Comparison of ENCODE assay signal across 1 cellular context in the genomic region with DNA sequence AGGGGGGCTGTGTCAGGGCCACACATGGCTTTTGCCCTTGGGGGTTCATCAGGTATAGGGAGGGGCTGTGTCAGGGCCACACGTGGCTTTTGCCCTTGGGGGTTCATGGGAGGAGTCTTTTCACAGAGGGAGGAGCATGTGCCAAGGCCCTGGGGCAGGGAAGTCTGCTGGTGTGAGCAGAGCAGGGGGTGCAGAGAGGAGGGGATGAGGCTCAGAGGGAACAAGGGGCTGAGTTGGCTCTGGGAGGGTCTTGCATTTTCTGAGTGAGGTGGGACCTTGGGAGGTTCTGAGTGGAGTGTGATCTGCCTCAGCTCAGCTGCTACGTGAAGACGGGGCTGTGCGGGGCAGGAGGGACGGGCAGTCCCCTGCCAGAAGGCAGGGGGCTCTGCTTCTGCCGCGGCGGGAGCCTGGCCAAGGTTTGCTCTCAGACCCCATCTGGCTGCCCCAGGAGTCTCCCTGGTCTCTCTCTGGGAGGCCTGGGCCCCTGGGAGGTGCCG.
A peak's percentile ranks its signal among the peaks of the same experiment; 100 is the strongest.
TF ChIP-seq lines count a peak whose summit lies in the region.

No MANE protein-coding gene starts in this region.

TF ChIP-seq in HepG2, 621 proteins besides CTCF, POLR2A, EP300 and RAD21 (continues in another document):
- TF ChIP-seq, protein P1, sequence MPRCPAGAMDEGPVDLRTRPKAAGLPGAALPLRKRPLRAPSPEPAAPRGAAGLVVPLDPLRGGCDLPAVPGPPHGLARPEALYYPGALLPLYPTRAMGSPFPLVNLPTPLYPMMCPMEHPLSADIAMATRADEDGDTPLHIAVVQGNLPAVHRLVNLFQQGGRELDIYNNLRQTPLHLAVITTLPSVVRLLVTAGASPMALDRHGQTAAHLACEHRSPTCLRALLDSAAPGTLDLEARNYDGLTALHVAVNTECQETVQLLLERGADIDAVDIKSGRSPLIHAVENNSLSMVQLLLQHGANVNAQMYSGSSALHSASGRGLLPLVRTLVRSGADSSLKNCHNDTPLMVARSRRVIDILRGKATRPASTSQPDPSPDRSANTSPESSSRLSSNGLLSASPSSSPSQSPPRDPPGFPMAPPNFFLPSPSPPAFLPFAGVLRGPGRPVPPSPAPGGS (CRISPR knock-in tag; IDR thresholded peaks at IDR 0.05), result no peak
- TF ChIP-seq CENPX (CRISPR knock-in tag; IDR thresholded peaks at IDR 0.05), result no peak
- no peak for TF ChIP-seq CBX1 (IDR thresholded peaks at IDR 0.05; ENCODE audit: low read depth)
- TF ChIP-seq, protein P2, sequence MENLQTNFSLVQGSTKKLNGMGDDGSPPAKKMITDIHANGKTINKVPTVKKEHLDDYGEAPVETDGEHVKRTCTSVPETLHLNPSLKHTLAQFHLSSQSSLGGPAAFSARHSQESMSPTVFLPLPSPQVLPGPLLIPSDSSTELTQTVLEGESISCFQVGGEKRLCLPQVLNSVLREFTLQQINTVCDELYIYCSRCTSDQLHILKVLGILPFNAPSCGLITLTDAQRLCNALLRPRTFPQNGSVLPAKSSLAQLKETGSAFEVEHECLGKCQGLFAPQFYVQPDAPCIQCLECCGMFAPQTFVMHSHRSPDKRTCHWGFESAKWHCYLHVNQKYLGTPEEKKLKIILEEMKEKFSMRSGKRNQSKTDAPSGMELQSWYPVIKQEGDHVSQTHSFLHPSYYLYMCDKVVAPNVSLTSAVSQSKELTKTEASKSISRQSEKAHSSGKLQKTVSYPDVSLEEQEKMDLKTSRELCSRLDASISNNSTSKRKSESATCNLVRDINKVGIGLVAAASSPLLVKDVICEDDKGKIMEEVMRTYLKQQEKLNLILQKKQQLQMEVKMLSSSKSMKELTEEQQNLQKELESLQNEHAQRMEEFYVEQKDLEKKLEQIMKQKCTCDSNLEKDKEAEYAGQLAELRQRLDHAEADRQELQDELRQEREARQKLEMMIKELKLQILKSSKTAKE (CRISPR knock-in tag; IDR thresholded peaks at IDR 0.05; ENCODE audit: borderline replicate concordance), result no peak
- TF ChIP-seq TBP (CRISPR knock-in tag; IDR thresholded peaks at IDR 0.05), result no peak
- TF ChIP-seq U2AF1 (optimal IDR thresholded peaks at IDR 0.05; ENCODE audit: low read depth, low read length), result peak; percentile 28
- TF ChIP-seq, protein P3, sequence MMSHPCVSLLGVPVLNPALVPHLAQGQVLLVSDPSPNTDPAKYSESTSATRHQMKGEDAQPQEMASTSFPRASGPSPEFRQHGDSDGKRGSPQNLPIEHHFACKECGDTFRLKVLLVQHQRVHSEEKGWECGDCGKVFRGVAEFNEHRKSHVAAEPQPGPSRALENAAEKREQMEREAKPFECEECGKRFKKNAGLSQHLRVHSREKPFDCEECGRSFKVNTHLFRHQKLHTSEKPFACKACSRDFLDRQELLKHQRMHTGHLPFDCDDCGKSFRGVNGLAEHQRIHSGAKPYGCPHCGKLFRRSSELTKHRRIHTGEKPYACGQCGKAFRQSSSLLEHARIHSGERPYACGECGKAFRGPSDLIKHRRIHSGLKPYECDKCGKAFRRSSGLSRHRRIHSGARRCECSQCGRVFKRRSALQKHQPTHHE (CRISPR knock-in tag; IDR thresholded peaks at IDR 0.05; ENCODE audit: borderline replicate concordance), result no peak
- TF ChIP-seq, protein P4, sequence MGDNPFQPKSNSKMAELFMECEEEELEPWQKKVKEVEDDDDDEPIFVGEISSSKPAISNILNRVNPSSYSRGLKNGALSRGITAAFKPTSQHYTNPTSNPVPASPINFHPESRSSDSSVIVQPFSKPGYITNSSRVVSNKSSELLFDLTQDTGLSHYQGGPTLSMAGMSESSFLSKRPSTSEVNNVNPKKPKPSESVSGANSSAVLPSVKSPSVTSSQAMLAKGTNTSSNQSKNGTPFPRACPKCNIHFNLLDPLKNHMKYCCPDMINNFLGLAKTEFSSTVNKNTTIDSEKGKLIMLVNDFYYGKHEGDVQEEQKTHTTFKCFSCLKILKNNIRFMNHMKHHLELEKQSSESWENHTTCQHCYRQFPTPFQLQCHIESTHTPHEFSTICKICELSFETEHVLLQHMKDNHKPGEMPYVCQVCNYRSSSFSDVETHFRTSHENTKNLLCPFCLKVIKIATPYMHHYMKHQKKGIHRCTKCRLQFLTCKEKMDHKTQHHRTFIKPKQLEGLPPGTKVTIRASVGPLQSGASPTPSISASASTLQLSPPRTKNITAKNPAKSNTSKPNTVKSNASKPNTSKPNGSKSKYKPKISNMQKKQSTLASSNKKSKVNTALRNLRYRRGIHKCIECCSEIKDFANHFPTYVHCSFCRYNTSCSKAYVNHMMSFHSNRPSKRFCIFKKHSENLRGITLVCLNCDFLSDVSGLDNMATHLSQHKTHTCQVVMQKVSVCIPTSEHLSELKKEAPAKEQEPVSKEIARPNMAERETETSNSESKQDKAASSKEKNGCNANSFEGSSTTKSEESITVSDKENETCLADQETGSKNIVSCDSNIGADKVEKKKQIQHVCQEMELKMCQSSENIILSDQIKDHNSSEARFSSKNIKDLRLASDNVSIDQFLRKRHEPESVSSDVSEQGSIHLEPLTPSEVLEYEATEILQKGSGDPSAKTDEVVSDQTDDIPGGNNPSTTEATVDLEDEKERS (CRISPR knock-in tag; IDR thresholded peaks at IDR 0.05), result 0 out of 2 replicates have a peak, but pooled peaks have one; percentile 15
- TF ChIP-seq, protein P5, sequence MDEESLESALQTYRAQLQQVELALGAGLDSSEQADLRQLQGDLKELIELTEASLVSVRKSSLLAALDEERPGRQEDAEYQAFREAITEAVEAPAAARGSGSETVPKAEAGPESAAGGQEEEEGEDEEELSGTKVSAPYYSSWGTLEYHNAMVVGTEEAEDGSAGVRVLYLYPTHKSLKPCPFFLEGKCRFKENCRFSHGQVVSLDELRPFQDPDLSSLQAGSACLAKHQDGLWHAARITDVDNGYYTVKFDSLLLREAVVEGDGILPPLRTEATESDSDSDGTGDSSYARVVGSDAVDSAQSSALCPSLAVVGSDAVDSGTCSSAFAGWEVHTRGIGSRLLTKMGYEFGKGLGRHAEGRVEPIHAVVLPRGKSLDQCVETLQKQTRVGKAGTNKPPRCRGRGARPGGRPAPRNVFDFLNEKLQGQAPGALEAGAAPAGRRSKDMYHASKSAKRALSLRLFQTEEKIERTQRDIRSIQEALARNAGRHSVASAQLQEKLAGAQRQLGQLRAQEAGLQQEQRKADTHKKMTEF (CRISPR knock-in tag; IDR thresholded peaks at IDR 0.05), result no peak
- TF ChIP-seq DR1 (CRISPR knock-in tag; IDR thresholded peaks at IDR 0.05), result no peak
- no peak for TF ChIP-seq TCF7 (IDR thresholded peaks at IDR 0.05; ENCODE audit: low read depth)
- 0 out of 2 replicates have a peak, but pooled peaks have one; percentile 35 for TF ChIP-seq ZNF484 (CRISPR knock-in tag; IDR thresholded peaks at IDR 0.05; ENCODE audit: borderline replicate concordance, low read depth)
- TF ChIP-seq ZNF441 (CRISPR knock-in tag; IDR thresholded peaks at IDR 0.05; ENCODE audit: borderline replicate concordance), result no peak
- 0 out of 2 replicates have a peak, but pooled peaks have one; percentile 6 for TF ChIP-seq SP2 (CRISPR knock-in tag; IDR thresholded peaks at IDR 0.05)
- TF ChIP-seq, protein P6, sequence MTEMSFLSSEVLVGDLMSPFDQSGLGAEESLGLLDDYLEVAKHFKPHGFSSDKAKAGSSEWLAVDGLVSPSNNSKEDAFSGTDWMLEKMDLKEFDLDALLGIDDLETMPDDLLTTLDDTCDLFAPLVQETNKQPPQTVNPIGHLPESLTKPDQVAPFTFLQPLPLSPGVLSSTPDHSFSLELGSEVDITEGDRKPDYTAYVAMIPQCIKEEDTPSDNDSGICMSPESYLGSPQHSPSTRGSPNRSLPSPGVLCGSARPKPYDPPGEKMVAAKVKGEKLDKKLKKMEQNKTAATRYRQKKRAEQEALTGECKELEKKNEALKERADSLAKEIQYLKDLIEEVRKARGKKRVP (CRISPR knock-in tag; IDR thresholded peaks at IDR 0.05), result no peak
- no peak for TF ChIP-seq ZNF230 (CRISPR knock-in tag; IDR thresholded peaks at IDR 0.05)
- TF ChIP-seq GZF1 (CRISPR knock-in tag; IDR thresholded peaks at IDR 0.05), result no peak
- TF ChIP-seq, protein P7, sequence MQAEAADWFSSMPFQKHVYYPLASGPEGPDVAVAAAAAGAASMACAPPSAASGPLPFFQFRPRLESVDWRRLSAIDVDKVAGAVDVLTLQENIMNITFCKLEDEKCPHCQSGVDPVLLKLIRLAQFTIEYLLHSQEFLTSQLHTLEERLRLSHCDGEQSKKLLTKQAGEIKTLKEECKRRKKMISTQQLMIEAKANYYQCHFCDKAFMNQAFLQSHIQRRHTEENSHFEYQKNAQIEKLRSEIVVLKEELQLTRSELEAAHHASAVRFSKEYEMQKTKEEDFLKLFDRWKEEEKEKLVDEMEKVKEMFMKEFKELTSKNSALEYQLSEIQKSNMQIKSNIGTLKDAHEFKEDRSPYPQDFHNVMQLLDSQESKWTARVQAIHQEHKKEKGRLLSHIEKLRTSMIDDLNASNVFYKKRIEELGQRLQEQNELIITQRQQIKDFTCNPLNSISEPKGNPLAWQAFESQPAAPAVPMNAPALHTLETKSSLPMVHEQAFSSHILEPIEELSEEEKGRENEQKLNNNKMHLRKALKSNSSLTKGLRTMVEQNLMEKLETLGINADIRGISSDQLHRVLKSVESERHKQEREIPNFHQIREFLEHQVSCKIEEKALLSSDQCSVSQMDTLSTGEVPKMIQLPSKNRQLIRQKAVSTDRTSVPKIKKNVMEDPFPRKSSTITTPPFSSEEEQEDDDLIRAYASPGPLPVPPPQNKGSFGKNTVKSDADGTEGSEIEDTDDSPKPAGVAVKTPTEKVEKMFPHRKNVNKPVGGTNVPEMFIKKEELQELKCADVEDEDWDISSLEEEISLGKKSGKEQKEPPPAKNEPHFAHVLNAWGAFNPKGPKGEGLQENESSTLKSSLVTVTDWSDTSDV (CRISPR knock-in tag; IDR thresholded peaks at IDR 0.05), result no peak
- TF ChIP-seq SMYD3 (CRISPR knock-in tag; IDR thresholded peaks at IDR 0.05), result 0 out of 2 replicates have a peak, but pooled peaks have one; percentile 75
- TF ChIP-seq ETV5 (CRISPR knock-in tag; IDR thresholded peaks at IDR 0.05; ENCODE audit: borderline replicate concordance), result peak; percentile 55
- TF ChIP-seq CHCHD3 (CRISPR knock-in tag; IDR thresholded peaks at IDR 0.05), result no peak
- no peak for TF ChIP-seq DNMT3B (CRISPR knock-in tag; conservative IDR thresholded peaks at IDR 0.05)
- TF ChIP-seq ZNF747 (CRISPR knock-in tag; IDR thresholded peaks at IDR 0.05; ENCODE audit: borderline replicate concordance), result peak; percentile 12; the same call in 1 of the 2 replicates
- TF ChIP-seq DMAP1 (CRISPR knock-in tag; IDR thresholded peaks at IDR 0.05), result no peak
- peak; percentile 20; the same call in 1 of the 2 replicates for TF ChIP-seq ZZZ3 (CRISPR knock-in tag; IDR thresholded peaks at IDR 0.05; ENCODE audit: borderline replicate concordance)
- TF ChIP-seq ZSCAN9 (CRISPR knock-in tag; IDR thresholded peaks at IDR 0.05; ENCODE audit: borderline replicate concordance), result no peak
- TF ChIP-seq ZNF891 (CRISPR knock-in tag; IDR thresholded peaks at IDR 0.05), result 0 out of 2 replicates have a peak, but pooled peaks have one; percentile 34
- peak; percentile 100 for TF ChIP-seq ZMYM3 (CRISPR knock-in tag; IDR thresholded peaks at IDR 0.05)
- TF ChIP-seq ZNF12 (CRISPR knock-in tag; IDR thresholded peaks at IDR 0.05), result 0 out of 2 replicates have a peak, but pooled peaks have one; percentile 22
- TF ChIP-seq ZBTB20 (CRISPR knock-in tag; IDR thresholded peaks at IDR 0.05; ENCODE audit: borderline replicate concordance, low read depth), result no peak
- TF ChIP-seq ZNF253 (CRISPR knock-in tag; IDR thresholded peaks at IDR 0.05; ENCODE audit: borderline replicate concordance), result no peak
- TF ChIP-seq, protein P8, sequence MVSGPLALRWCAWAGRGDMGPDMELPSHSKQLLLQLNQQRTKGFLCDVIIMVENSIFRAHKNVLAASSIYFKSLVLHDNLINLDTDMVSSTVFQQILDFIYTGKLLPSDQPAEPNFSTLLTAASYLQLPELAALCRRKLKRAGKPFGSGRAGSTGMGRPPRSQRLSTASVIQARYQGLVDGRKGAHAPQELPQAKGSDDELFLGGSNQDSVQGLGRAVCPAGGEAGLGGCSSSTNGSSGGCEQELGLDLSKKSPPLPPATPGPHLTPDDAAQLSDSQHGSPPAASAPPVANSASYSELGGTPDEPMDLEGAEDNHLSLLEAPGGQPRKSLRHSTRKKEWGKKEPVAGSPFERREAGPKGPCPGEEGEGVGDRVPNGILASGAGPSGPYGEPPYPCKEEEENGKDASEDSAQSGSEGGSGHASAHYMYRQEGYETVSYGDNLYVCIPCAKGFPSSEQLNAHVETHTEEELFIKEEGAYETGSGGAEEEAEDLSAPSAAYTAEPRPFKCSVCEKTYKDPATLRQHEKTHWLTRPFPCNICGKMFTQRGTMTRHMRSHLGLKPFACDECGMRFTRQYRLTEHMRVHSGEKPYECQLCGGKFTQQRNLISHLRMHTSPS (CRISPR knock-in tag; IDR thresholded peaks at IDR 0.05; ENCODE audit: low read depth), result no peak
- no peak for TF ChIP-seq ZSCAN20 (CRISPR knock-in tag; IDR thresholded peaks at IDR 0.05; ENCODE audit: borderline replicate concordance)
- TF ChIP-seq ZFP1 (CRISPR knock-in tag; IDR thresholded peaks at IDR 0.05), result no peak
- no peak for TF ChIP-seq TEAD3 (CRISPR knock-in tag; optimal IDR thresholded peaks at IDR 0.05; ENCODE audit: borderline replicate concordance)
- TF ChIP-seq, protein P9, sequence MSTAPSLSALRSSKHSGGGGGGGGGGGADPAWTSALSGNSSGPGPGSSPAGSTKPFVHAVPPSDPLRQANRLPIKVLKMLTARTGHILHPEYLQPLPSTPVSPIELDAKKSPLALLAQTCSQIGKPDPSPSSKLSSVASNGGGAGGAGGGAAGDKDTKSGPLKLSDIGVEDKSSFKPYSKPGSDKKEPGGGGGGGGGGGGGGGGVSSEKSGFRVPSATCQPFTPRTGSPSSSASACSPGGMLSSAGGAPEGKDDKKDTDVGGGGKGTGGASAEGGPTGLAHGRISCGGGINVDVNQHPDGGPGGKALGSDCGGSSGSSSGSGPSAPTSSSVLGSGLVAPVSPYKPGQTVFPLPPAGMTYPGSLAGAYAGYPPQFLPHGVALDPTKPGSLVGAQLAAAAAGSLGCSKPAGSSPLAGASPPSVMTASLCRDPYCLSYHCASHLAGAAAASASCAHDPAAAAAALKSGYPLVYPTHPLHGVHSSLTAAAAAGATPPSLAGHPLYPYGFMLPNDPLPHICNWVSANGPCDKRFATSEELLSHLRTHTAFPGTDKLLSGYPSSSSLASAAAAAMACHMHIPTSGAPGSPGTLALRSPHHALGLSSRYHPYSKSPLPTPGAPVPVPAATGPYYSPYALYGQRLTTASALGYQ (CRISPR knock-in tag; IDR thresholded peaks at IDR 0.05), result no peak
- TF ChIP-seq, protein P10, sequence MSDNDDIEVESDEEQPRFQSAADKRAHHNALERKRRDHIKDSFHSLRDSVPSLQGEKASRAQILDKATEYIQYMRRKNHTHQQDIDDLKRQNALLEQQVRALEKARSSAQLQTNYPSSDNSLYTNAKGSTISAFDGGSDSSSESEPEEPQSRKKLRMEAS (IDR thresholded peaks at IDR 0.05), result peak; percentile 21; the same call in 1 of the 2 replicates
